In genomic region chr14:24369463-24369862, GRCh38 we compare ENCODE assay signal across 1 cellular context.
TF ChIP-seq lines count a peak whose summit lies in the region.

No MANE protein-coding gene starts in this region.

TF ChIP-seq in H1, 55 proteins besides CTCF, POLR2A, EP300 and RAD21:
- TF ChIP-seq CHD1 (IDR thresholded peaks at IDR 0.05; ENCODE audit: low read depth, low read length) = no peak
- no peak for TF ChIP-seq MAX (IDR thresholded peaks at IDR 0.05)
- TF ChIP-seq E2F6 (IDR thresholded peaks at IDR 0.05) = no peak
- no peak for TF ChIP-seq RNF2 (IDR thresholded peaks at IDR 0.05; ENCODE audit: borderline replicate concordance, low read depth, low read length, missing control alignments, poor library complexity, severe bottlenecking)
